ENCODE assay signal across 7 cellular contexts in the genomic region with DNA sequence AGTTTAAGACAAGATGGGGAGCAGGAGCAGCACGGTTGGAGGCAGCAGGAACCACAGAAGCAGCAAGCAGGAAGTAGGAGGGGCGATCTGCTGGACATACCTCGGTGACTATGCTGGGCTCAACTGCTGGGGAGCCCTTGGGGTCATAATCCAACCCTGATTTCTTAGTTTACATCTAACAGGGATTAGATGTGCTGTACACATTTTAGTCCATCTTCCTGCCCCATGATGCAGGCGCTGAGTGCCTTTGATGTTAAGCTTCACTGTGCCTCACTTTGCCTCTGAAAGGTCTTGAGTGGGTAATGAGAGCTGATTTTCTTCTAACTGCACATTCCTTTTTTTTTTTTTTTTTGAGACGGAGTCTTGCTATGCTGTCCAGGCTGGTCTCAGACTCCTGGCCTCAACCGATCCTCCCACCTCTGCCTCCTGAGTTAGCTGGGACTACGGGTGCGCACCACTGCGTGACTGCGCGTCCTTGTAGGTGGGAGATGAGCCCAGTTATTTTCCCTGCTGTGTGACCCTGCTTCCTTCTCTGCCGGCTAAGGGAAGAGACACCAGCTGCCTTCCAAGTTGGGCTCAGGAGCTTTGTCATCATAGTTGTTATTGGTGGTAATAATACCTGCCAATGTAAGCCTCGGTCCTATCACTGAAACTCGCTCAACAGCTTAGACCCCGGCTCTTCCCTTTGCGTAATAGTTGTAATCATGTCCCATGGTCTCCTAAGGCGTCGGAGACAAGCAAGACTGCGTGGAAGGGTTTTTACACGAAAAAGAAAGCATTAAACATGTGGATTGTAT. TPM values are rescaled to one million over a fixed set of nuclear protein-coding genes. Genes with fewer than 3 reads are reported as not detected.
A peak's percentile ranks its signal among the peaks of the same experiment; 100 is the strongest.
DNase-seq lines count a peak whose midpoint lies in the region; ATAC-seq and TF ChIP-seq lines count a peak whose summit lies in the region.

No MANE protein-coding gene starts in this region.

- peak overlapping the region; percentile 39 for H3K27ac Mint-ChIP-seq in activated T-cell treated with anti-CD3 and anti-CD28 coated beads, Interleukin-2, amount 50 U/mL, for 72 hours
- H3K27ac Mint-ChIP-seq in stimulated activated effector memory CD8-positive, alpha-beta T cell treated with anti-CD3 and anti-CD28 coated beads, Interleukin-12 subunit alpha, Interleukin-12 subunit beta, amount 100 ng/mL, for 72 hours, result peak overlapping the region; percentile 87

- H3K4me3 ChIP-seq in MG63 (peak overlapping the region; percentile 69), iPS DF 6.9 (ENCODE audit: low read length) (peak overlapping the region; percentile 88; the same call in 1 of the 2 replicates)

- peaks cover 0 to 3% of the 10 kb centered on the region in 2 donors for H3K9me3 Mint-ChIP-seq in activated T-cell treated with anti-CD3 and anti-CD28 coated beads, Interleukin-2, amount 50 U/mL, for 72 hours
- H3K9me3 Mint-ChIP-seq in stimulated activated effector memory CD8-positive, alpha-beta T cell treated with anti-CD3 and anti-CD28 coated beads, Interleukin-12 subunit alpha, Interleukin-12 subunit beta, amount 100 ng/mL, for 72 hours, result peaks cover 3% of the 10 kb centered on the region

- peaks cover 6 to 22% of the 10 kb centered on the region in 2 donors for H3K36me3 Mint-ChIP-seq in activated T-cell treated with anti-CD3 and anti-CD28 coated beads, Interleukin-2, amount 50 U/mL, for 72 hours (ENCODE audit: insufficient read depth in 2 of 2)
- peaks cover 6% of the 10 kb centered on the region for H3K36me3 Mint-ChIP-seq in stimulated activated effector memory CD8-positive, alpha-beta T cell treated with anti-CD3 and anti-CD28 coated beads, Interleukin-12 subunit alpha, Interleukin-12 subunit beta, amount 100 ng/mL, for 72 hours

- WGBS in iPS DF 6.9 (ENCODE audit: insufficient coverage, insufficient read length), result no CpG with 5 or more reads among the region's 20 CpGs

- H3K4me3 Mint-ChIP-seq in activated T-cell treated with anti-CD3 and anti-CD28 coated beads, Interleukin-2, amount 50 U/mL, for 72 hours, result peak overlapping the region; percentile 77 to 87
- peak overlapping the region; percentile 75 for H3K4me3 Mint-ChIP-seq in stimulated activated effector memory CD8-positive, alpha-beta T cell treated with anti-CD3 and anti-CD28 coated beads, Interleukin-12 subunit alpha, Interleukin-12 subunit beta, amount 100 ng/mL, for 72 hours

- no peaks in the 10 kb centered on the region for H3K27me3 ChIP-seq in MG63
- no peaks in the 10 kb centered on the region for H3K27me3 ChIP-seq in iPS DF 6.9 (ENCODE audit: control insufficient read depth, insufficient read depth, low read length)

- no peaks in the 10 kb centered on the region for H3K36me3 ChIP-seq in MG63
- H3K36me3 ChIP-seq in iPS DF 6.9 (ENCODE audit: control insufficient read depth, insufficient read depth, low read length), result no peaks in the 10 kb centered on the region

- POLR2A ChIA-PET in GM10248 (lab: Yijun Ruan, JAX), result no interaction called here

- TF ChIP-seq CTCF in GM10248 (IDR thresholded peaks at IDR 0.05; ENCODE audit: control extremely low read depth, extremely low read depth, low read depth, missing control alignments), result no peak

- H3K27me3 Mint-ChIP-seq in activated T-cell treated with anti-CD3 and anti-CD28 coated beads, Interleukin-2, amount 50 U/mL, for 72 hours (ENCODE audit: low read depth), result no peaks in the 10 kb centered on the region

- peaks cover 2% of the 10 kb centered on the region for H3K4me1 ChIP-seq in iPS DF 6.9 (ENCODE audit: control insufficient read depth, insufficient read depth, low read length)

- H3K27ac ChIP-seq in iPS DF 6.9 (ENCODE audit: low read length), result no peak overlapping the region

- DNase-seq in GM10248 (ENCODE audit: extremely low spot score), result peak; percentile 63
- no peak for DNase-seq in MG63
- DNase-seq in activated T-cell treated with anti-CD3 and anti-CD28 coated beads, Interleukin-2, amount 50 U/mL, for 72 hours, result peak; percentile 57 to 62
- DNase-seq in iPS DF 6.9 (ENCODE audit: low read depth, low spot score), result no peak
- DNase-seq in stimulated activated effector memory CD8-positive, alpha-beta T cell treated with anti-CD3 and anti-CD28 coated beads, Interleukin-12 subunit alpha, Interleukin-12 subunit beta, amount 100 ng/mL, for 72 hours (ENCODE audit: low spot score in 2 of 2), result peak in 1 of 2 donors; percentile 63

- H3K9me3 ChIP-seq in MG63 (no peaks in the 10 kb centered on the region), iPS DF 6.9 (ENCODE audit: control insufficient read depth, insufficient read depth, low read length) (no peaks in the 10 kb centered on the region)

- peak in 1 of 2 donors; percentile 31 for ATAC-seq in activated T-cell treated with anti-CD3 and anti-CD28 coated beads, Interleukin-2, amount 50 U/mL, for 72 hours (replicated peaks in 1 of 2)
- no peak for ATAC-seq in stimulated activated effector memory CD8-positive, alpha-beta T cell treated with anti-CD3 and anti-CD28 coated beads, Interleukin-12 subunit alpha, Interleukin-12 subunit beta, amount 100 ng/mL, for 72 hours
- ATAC-seq in HG02759 (IDR thresholded peaks at IDR 0.05; ENCODE audit: unreplicated experiment) (no peak), GM21737 (IDR thresholded peaks at IDR 0.05; ENCODE audit: unreplicated experiment) (no peak)

- peaks cover 44% of the 10 kb centered on the region for H3K4me1 Mint-ChIP-seq in activated T-cell treated with anti-CD3 and anti-CD28 coated beads, Interleukin-2, amount 50 U/mL, for 72 hours (ENCODE audit: low read depth)
- peaks cover 64% of the 10 kb centered on the region for H3K4me1 Mint-ChIP-seq in stimulated activated effector memory CD8-positive, alpha-beta T cell treated with anti-CD3 and anti-CD28 coated beads, Interleukin-12 subunit alpha, Interleukin-12 subunit beta, amount 100 ng/mL, for 72 hours

- CTCF ChIA-PET in GM10248 (lab: Yijun Ruan, JAX), result interaction anchor here (1.0 to 2.1 kb wide), 5 partner anchors 10 to 77 kb away, joined by 3 to 8 read pairs (median 4); no protein-coding TSS in a partner anchor

RNA-seq across cellular contexts. Expression of a gene that starts 1.1 kb away (rescaled TPM):
- total RNA-seq in MG63 (2014; rRNA removed; shearing (Covaris generic); ENCODE audit: low replicate concordance), result 2.5 and 3.4 TPM in 2 replicates
- total RNA-seq in activated T-cell treated with anti-CD3 and anti-CD28 coated beads, Interleukin-2, amount 50 U/mL, for 72 hours, result 100 to 1,000 TPM; 103 to 151 TPM

RNA-seq across cellular contexts. Expression of a gene that starts 54.3 kb away (rescaled TPM):
- total RNA-seq in MG63 (2014; rRNA removed; shearing (Covaris generic); ENCODE audit: low replicate concordance), result not detected in 2 replicates
- 1 to 10 TPM in 1 of 2 donors, under 1 TPM in 1; 0.76 to 1.3 TPM for total RNA-seq in activated T-cell treated with anti-CD3 and anti-CD28 coated beads, Interleukin-2, amount 50 U/mL, for 72 hours

Comparison
In these comparisons a context has a peak if more than half of its experiments do, and no peak if none do; other contexts are left out.
1. DNase-seq: peak in GM10248 (single experiment) and activated T-cell treated with anti-CD3 and anti-CD28 coated beads, Interleukin-2, amount 50 U/mL, for 72 hours (2 of 2); none in MG63 (single experiment) and iPS DF 6.9 (single experiment).
2. RNA of a gene that starts 1.1 kb away (total RNA-seq): 103 to 151 TPM in activated T-cell treated with anti-CD3 and anti-CD28 coated beads, Interleukin-2, amount 50 U/mL, for 72 hours; 2.5 to 3.4 TPM in MG63; every median in the first group is over 10 times any median in the second.